Comparison of ENCODE assay signal across 1 cellular context in the genomic region with DNA sequence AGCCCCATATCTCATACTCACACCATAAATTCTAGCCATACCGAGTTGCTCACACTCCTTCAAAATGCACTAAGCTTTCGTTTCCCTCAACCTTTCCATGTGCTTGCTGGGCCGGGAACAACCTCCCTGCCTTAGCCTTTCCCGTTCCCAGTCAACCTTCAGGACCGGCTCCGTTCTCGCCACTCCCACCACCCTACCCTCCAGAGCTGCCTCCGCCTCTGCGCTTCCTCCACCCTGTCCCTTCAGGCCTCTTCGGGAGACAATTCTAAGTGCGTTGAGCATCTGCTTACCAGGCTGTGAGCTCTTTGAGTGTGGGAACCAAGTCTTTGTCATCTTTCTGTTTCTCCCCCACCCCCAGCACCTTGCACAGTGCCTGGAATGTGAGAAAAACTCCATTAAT.
A peak's percentile ranks its signal among the peaks of the same experiment; 100 is the strongest.
TF ChIP-seq lines count a peak whose summit lies in the region.

No MANE protein-coding gene starts in this region.

TF ChIP-seq in H1, 55 proteins besides CTCF, POLR2A, EP300 and RAD21:
- TF ChIP-seq KDM5A (IDR thresholded peaks at IDR 0.05; ENCODE audit: low read length) (no peak), ZNF274 (IDR thresholded peaks at IDR 0.05; ENCODE audit: borderline replicate concordance, extremely low read depth, low read length) (no peak), JUN (IDR thresholded peaks at IDR 0.05; ENCODE audit: low read depth, low read length) (no peak), SP4 (IDR thresholded peaks at IDR 0.05; ENCODE audit: low read length) (no peak), ASH2L (IDR thresholded peaks at IDR 0.05; ENCODE audit: low read length) (no peak)
- TF ChIP-seq, protein P1, sequence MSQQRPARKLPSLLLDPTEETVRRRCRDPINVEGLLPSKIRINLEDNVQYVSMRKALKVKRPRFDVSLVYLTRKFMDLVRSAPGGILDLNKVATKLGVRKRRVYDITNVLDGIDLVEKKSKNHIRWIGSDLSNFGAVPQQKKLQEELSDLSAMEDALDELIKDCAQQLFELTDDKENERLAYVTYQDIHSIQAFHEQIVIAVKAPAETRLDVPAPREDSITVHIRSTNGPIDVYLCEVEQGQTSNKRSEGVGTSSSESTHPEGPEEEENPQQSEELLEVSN (IDR thresholded peaks at IDR 0.05): peak; percentile 39; the same call in 1 of the 2 replicates
- TF ChIP-seq, protein P2, sequence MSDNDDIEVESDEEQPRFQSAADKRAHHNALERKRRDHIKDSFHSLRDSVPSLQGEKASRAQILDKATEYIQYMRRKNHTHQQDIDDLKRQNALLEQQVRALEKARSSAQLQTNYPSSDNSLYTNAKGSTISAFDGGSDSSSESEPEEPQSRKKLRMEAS (IDR thresholded peaks at IDR 0.05): peak; percentile 48; the same call in 1 of the 2 replicates
